Comparison of ENCODE assay signal across 7 cellular contexts in genomic region chr13:32426981-32427851, GRCh38. TPM values are rescaled to one million over a fixed set of nuclear protein-coding genes. Genes with fewer than 3 reads are reported as not detected.
DNase-seq lines count a peak whose midpoint lies in the region; ATAC-seq and FAIRE-seq lines count a peak whose summit lies in the region.

No MANE protein-coding gene starts in this region.

- peaks cover 0 to 20% (median 8%) of the 10 kb centered on the region in 3 donors for H3K36me3 Mint-ChIP-seq in naive thymus-derived CD8-positive, alpha-beta T cell

- H3K4me3 Mint-ChIP-seq in naive thymus-derived CD8-positive, alpha-beta T cell: peak overlapping the region; percentile 88 to 99 (median 94)

- no peaks in the 10 kb centered on the region for H3K27me3 ChIP-seq in stomach smooth muscle (ENCODE audit: control insufficient read depth in 1 of 2, insufficient read depth in 2 of 2, low read length in 2 of 2)

- H3K27ac Mint-ChIP-seq in naive thymus-derived CD8-positive, alpha-beta T cell: peak overlapping the region; percentile 94 to 99 (median 98)

- H3K27me3 Mint-ChIP-seq in naive thymus-derived CD8-positive, alpha-beta T cell: no peaks in the 10 kb centered on the region

- no peaks in the 10 kb centered on the region for H3K9me3 ChIP-seq in stomach smooth muscle (ENCODE audit: control insufficient read depth in 2 of 2, low read length in 2 of 2)

- peak overlapping the region; percentile 89 to 90 for H3K4me3 ChIP-seq in stomach smooth muscle (ENCODE audit: low read length in 2 of 2)

- peak; percentile 27 for ATAC-seq in HG02759 (IDR thresholded peaks at IDR 0.05; ENCODE audit: unreplicated experiment)
- ATAC-seq in esophagus mucosa: peak; percentile 48
- peak; percentile 41 to 52 for ATAC-seq in naive thymus-derived CD8-positive, alpha-beta T cell

- no peaks in the 10 kb centered on the region for H3K9me3 Mint-ChIP-seq in naive thymus-derived CD8-positive, alpha-beta T cell

- peak; percentile 55 for FAIRE-seq in GM18507 (lab: Jason Lieb, UNC)

- no peaks in the 10 kb centered on the region for H3K36me3 ChIP-seq in stomach smooth muscle (ENCODE audit: control insufficient read depth in 2 of 2, insufficient read depth in 2 of 2, low read length in 2 of 2)

- H3K4me1 Mint-ChIP-seq in naive thymus-derived CD8-positive, alpha-beta T cell: peaks cover 37 to 59% (median 52%) of the 10 kb centered on the region in 4 donors

- peak overlapping the region; percentile 75 to 80 for H3K9ac ChIP-seq in stomach smooth muscle (ENCODE audit: low read length in 2 of 2)

- DNase-seq in GM18507 (ENCODE audit: extremely low spot score, insufficient read length, low read depth): no peak
- DNase-seq in NCI-H526 treated with DMSO at 0.1 percent for 48 hours (lab: John Stamatoyannopoulos, UW): peak; percentile 36
- peak; percentile 49 for DNase-seq in activated T-cell treated with anti-CD3 and anti-CD28 coated beads for 4 hours
- DNase-seq in naive thymus-derived CD8-positive, alpha-beta T cell: peak; percentile 53 to 82 (median 70)

- POLR2A ChIA-PET in naive thymus-derived CD8-positive, alpha-beta T cell (lab: Charles Lee): interaction anchor here (0.9 to 4.7 kb wide), 10 partner anchors 36 to 1116 kb away, joined by 3 to 58 read pairs (median 4); partner anchors contain the start of genes BRCA2, N4BP2L2, PDS5B and ZAR1L

- H3K27ac ChIP-seq in stomach smooth muscle (ENCODE audit: low read length): peak overlapping the region; percentile 64

- peaks cover 29% of the 10 kb centered on the region for H3K4me1 ChIP-seq in stomach smooth muscle (ENCODE audit: control insufficient read depth, insufficient read depth, low read length)

RNA-seq across cellular contexts. Expression of gene N4BP2L1, which starts 0.7 kb away (rescaled TPM):
- total RNA-seq in esophagus mucosa: 1.8 TPM
- total RNA-seq in naive thymus-derived CD8-positive, alpha-beta T cell: 10 to 100 TPM; 62.4 to 66.2 TPM
- polyA plus RNA-seq in naive thymus-derived CD8-positive, alpha-beta T cell: 10 to 100 TPM; 55.3 to 72.1 (median 62.5) TPM

Comparison
In these comparisons a context has a peak if more than half of its experiments do, and no peak if none do; other contexts are left out.
1. RNA of gene N4BP2L1, which starts 0.7 kb away (total RNA-seq): 62.4 to 66.2 TPM in naive thymus-derived CD8-positive, alpha-beta T cell; 1.8 TPM in esophagus mucosa (single experiment); every median in the first group is over 10 times any median in the second.
2. Peak in every context shown above with its lines, with median percentiles within 50 percentile points of each other: ATAC-seq.